ENCODE assay signal across 25 cellular contexts in the genomic region with DNA sequence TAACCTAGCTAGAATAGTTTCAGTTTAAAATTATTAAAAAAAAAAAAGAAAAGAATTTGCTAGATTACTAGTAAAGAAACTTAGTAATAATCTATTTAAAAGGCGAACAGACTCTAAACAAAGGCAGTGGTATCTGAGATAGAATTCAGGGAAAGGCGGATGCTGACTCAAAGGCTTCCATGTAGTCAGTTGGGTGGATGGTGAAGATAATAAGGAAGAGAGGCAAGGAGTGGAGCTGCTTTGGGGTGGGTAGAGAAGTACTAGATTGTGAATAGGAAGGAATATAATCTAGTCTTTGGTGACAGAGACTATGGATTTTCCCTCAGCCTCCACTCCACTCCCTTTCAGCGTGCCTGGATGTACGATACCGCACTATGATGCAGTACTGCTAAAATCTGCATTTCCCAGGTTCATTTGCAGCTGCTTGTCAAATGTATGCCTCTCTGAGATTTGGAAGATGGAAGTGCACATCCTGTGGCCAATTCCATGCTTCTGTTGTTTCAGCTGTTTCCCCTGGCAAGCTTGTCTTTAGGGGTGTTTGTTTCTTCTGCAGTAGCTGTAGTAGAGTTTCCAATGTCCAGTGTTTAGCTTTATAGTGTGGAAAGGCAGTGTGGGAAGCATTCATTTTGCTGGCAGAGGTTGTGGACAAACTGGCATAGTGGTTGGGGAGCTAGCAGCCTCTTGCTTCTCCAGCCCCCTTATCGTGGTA.
DNase-seq lines count a peak whose midpoint lies in the region; ATAC-seq and TF ChIP-seq lines count a peak whose summit lies in the region.
"Had no signal": no experiment of that assay in that cellular context is flagged by ENCODE, and none has a peak within 500 bp of the region (broad histone marks: within the 10 kb centered on the region; RNA-seq: fewer than 3 reads in every experiment).

No MANE protein-coding gene starts in this region.

- DNase-seq in DMS 273 (lab: John Stamatoyannopoulos, UW; ENCODE audit: unreplicated experiment) (peak; percentile 3), DMS 273 treated with DMSO at 0.1 percent for 48 hours (lab: John Stamatoyannopoulos, UW) (no peak), UCSD-AML1 (lab: John Stamatoyannopoulos, UW; ENCODE audit: unreplicated experiment) (peak; percentile 8), fibroblast of mammary gland (ENCODE audit: low read depth) (peak; percentile 38), skeletal muscle cell (ENCODE audit: low read depth) (peak; percentile 81), AG08395 (ENCODE audit: low spot score) (no peak), NCI-H748 treated with DMSO at 0.1 percent for 48 hours (lab: John Stamatoyannopoulos, UW) (no peak)
- DNase-seq: activated CD8-positive, alpha-beta memory T cell treated with anti-CD3 and anti-CD28 coated beads for 24 hours; activated naive CD4-positive, alpha-beta T cell treated with anti-CD3 and anti-CD28 coated beads for 36 hours; activated T-cell treated with anti-CD3 and anti-CD28 coated beads, Interleukin-2, amount 50 U/mL, for 4 hours; CD8-positive, alpha-beta memory T cell; effector memory CD4-positive, alpha-beta T cell; head of caudate nucleus; left lung; MM.1S; NCI-H1436 treated with DMSO at 0.1 percent for 48 hours; NCI-H526 treated with DMSO at 0.1 percent for 48 hours; psoas muscle; SIG-M5; spleen; stimulated activated CD4-positive, alpha-beta T cell treated with anti-CD3 and anti-CD28 coated beads, Interleukin-4, amount 100 ng/mL, for 1 hour; stimulated activated naive CD4-positive, alpha-beta T cell treated with Interleukin-2 at 50 U/mL for 16 hours had no signal

- H3K4me3 ChIP-seq in fibroblast of mammary gland (ENCODE audit: control insufficient read depth, low read depth, low read length) (no peak overlapping the region), skeletal muscle cell (ENCODE audit: low read depth, low read length) (no peak overlapping the region)
- H3K4me3 ChIP-seq: esophagus muscularis mucosa, left lung, psoas muscle, spleen, thyroid gland had no signal

- no peak for ATAC-seq in GM21381 (IDR thresholded peaks at IDR 0.05; ENCODE audit: unreplicated experiment)
- ATAC-seq: activated T-cell treated with anti-CD3 and anti-CD28 coated beads, Interleukin-2, amount 50 U/mL, for 4 hours; left lung; psoas muscle had no signal

- TF ChIP-seq CTCF in fibroblast of mammary gland (conservative IDR thresholded peaks at IDR 0.05; ENCODE audit: control insufficient read depth, insufficient read depth, low read depth, low read length), result no peak

Comparison
In these comparisons a context has a peak if more than half of its experiments do, and no peak if none do; other contexts are left out.
1. DNase-seq: peak in DMS 273 (single experiment), UCSD-AML1 (single experiment), fibroblast of mammary gland (single experiment) and skeletal muscle cell (single experiment); none in DMS 273 treated with DMSO at 0.1 percent for 48 hours (single experiment), AG08395 (single experiment) and NCI-H748 treated with DMSO at 0.1 percent for 48 hours (single experiment).